ENCODE assay signal across 1 cellular context in the genomic region with DNA sequence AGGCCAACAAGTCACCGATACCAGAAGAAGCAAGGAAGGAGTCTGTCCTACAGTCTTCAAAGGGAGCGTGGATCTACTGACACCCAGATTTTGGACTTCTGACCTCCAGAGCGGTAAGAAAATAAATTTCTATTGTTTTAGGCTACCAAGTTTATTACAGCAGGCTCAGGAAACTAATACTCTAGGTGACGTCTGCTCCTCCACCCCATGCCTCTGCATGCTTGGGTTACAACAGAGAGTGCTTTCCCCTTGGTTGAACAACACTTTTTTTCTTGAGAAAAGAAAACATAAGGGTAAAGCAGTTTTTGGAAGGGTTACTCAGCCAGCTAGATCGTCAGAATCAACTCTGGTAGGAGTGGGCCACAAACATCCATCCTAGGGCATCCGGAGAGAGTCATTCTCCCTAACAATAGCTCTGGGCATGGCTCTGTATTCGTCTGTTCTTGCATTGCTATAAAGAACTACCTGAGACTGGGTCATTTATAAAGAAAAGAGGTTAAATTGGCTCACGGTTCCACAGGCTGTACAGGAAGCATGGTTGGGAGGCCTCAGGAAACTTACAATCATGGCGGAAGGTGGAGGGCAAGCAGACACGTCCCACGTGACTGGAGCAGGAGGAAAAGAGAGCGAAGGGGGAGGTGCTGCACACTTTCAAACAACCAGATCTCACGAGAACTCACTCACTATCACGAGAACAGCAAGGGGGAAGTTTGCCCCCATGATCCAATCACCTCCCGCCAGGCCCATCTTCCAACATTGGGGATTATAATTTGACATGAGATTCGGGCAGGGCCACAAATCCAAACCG.
TF ChIP-seq lines count a peak whose summit lies in the region.

No MANE protein-coding gene starts in this region.

TF ChIP-seq in HepG2, 621 proteins besides CTCF, POLR2A, EP300 and RAD21:
- TF ChIP-seq ZNF644 (CRISPR knock-in tag; IDR thresholded peaks at IDR 0.05; ENCODE audit: low read depth) = peak; percentile 78; the same call in 1 of the 2 replicates
- TF ChIP-seq SNAPC2 (CRISPR knock-in tag; IDR thresholded peaks at IDR 0.05) = no peak
- peak; percentile 90 for TF ChIP-seq CHD2 (IDR thresholded peaks at IDR 0.05; ENCODE audit: low read depth, low read length)
- no peak for TF ChIP-seq MIXL1 (CRISPR knock-in tag; IDR thresholded peaks at IDR 0.05)
- TF ChIP-seq, protein P1, sequence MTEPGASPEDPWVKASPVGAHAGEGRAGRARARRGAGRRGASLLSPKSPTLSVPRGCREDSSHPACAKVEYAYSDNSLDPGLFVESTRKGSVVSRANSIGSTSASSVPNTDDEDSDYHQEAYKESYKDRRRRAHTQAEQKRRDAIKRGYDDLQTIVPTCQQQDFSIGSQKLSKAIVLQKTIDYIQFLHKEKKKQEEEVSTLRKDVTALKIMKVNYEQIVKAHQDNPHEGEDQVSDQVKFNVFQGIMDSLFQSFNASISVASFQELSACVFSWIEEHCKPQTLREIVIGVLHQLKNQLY (CRISPR knock-in tag; IDR thresholded peaks at IDR 0.05) = 0 out of 2 replicates have a peak, but pooled peaks have one; percentile 10
- TF ChIP-seq FOXC1 (CRISPR knock-in tag; IDR thresholded peaks at IDR 0.05; ENCODE audit: borderline replicate concordance) = no peak
- TF ChIP-seq, protein P2, sequence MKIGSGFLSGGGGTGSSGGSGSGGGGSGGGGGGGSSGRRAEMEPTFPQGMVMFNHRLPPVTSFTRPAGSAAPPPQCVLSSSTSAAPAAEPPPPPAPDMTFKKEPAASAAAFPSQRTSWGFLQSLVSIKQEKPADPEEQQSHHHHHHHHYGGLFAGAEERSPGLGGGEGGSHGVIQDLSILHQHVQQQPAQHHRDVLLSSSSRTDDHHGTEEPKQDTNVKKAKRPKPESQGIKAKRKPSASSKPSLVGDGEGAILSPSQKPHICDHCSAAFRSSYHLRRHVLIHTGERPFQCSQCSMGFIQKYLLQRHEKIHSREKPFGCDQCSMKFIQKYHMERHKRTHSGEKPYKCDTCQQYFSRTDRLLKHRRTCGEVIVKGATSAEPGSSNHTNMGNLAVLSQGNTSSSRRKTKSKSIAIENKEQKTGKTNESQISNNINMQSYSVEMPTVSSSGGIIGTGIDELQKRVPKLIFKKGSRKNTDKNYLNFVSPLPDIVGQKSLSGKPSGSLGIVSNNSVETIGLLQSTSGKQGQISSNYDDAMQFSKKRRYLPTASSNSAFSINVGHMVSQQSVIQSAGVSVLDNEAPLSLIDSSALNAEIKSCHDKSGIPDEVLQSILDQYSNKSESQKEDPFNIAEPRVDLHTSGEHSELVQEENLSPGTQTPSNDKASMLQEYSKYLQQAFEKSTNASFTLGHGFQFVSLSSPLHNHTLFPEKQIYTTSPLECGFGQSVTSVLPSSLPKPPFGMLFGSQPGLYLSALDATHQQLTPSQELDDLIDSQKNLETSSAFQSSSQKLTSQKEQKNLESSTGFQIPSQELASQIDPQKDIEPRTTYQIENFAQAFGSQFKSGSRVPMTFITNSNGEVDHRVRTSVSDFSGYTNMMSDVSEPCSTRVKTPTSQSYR (CRISPR knock-in tag; IDR thresholded peaks at IDR 0.05; ENCODE audit: borderline replicate concordance) = peak; percentile 65; the same call in 1 of the 2 replicates
- no peak for TF ChIP-seq JUND (CRISPR knock-in tag; IDR thresholded peaks at IDR 0.05)
- TF ChIP-seq, protein P3, sequence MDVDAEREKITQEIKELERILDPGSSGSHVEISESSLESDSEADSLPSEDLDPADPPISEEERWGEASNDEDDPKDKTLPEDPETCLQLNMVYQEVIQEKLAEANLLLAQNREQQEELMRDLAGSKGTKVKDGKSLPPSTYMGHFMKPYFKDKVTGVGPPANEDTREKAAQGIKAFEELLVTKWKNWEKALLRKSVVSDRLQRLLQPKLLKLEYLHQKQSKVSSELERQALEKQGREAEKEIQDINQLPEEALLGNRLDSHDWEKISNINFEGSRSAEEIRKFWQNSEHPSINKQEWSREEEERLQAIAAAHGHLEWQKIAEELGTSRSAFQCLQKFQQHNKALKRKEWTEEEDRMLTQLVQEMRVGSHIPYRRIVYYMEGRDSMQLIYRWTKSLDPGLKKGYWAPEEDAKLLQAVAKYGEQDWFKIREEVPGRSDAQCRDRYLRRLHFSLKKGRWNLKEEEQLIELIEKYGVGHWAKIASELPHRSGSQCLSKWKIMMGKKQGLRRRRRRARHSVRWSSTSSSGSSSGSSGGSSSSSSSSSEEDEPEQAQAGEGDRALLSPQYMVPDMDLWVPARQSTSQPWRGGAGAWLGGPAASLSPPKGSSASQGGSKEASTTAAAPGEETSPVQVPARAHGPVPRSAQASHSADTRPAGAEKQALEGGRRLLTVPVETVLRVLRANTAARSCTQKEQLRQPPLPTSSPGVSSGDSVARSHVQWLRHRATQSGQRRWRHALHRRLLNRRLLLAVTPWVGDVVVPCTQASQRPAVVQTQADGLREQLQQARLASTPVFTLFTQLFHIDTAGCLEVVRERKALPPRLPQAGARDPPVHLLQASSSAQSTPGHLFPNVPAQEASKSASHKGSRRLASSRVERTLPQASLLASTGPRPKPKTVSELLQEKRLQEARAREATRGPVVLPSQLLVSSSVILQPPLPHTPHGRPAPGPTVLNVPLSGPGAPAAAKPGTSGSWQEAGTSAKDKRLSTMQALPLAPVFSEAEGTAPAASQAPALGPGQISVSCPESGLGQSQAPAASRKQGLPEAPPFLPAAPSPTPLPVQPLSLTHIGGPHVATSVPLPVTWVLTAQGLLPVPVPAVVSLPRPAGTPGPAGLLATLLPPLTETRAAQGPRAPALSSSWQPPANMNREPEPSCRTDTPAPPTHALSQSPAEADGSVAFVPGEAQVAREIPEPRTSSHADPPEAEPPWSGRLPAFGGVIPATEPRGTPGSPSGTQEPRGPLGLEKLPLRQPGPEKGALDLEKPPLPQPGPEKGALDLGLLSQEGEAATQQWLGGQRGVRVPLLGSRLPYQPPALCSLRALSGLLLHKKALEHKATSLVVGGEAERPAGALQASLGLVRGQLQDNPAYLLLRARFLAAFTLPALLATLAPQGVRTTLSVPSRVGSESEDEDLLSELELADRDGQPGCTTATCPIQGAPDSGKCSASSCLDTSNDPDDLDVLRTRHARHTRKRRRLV (CRISPR knock-in tag; IDR thresholded peaks at IDR 0.05) = no peak
- no peak for TF ChIP-seq ZMYM3 (CRISPR knock-in tag; IDR thresholded peaks at IDR 0.05)
- TF ChIP-seq, protein P4, sequence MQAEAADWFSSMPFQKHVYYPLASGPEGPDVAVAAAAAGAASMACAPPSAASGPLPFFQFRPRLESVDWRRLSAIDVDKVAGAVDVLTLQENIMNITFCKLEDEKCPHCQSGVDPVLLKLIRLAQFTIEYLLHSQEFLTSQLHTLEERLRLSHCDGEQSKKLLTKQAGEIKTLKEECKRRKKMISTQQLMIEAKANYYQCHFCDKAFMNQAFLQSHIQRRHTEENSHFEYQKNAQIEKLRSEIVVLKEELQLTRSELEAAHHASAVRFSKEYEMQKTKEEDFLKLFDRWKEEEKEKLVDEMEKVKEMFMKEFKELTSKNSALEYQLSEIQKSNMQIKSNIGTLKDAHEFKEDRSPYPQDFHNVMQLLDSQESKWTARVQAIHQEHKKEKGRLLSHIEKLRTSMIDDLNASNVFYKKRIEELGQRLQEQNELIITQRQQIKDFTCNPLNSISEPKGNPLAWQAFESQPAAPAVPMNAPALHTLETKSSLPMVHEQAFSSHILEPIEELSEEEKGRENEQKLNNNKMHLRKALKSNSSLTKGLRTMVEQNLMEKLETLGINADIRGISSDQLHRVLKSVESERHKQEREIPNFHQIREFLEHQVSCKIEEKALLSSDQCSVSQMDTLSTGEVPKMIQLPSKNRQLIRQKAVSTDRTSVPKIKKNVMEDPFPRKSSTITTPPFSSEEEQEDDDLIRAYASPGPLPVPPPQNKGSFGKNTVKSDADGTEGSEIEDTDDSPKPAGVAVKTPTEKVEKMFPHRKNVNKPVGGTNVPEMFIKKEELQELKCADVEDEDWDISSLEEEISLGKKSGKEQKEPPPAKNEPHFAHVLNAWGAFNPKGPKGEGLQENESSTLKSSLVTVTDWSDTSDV (CRISPR knock-in tag; IDR thresholded peaks at IDR 0.05) = no peak
- no peak for TF ChIP-seq ZNF430 (CRISPR knock-in tag; IDR thresholded peaks at IDR 0.05)
- TF ChIP-seq POGZ (CRISPR knock-in tag; IDR thresholded peaks at IDR 0.05) = peak; percentile 25; the same call in 1 of the 2 replicates
- TF ChIP-seq, protein P5, sequence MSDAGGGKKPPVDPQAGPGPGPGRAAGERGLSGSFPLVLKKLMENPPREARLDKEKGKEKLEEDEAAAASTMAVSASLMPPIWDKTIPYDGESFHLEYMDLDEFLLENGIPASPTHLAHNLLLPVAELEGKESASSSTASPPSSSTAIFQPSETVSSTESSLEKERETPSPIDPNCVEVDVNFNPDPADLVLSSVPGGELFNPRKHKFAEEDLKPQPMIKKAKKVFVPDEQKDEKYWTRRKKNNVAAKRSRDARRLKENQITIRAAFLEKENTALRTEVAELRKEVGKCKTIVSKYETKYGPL (CRISPR knock-in tag; IDR thresholded peaks at IDR 0.05) = no peak
- peak; percentile 46; the same call in 1 of the 2 replicates for TF ChIP-seq ZMYM4 (CRISPR knock-in tag; IDR thresholded peaks at IDR 0.05)
- peak; percentile 48; the same call in 1 of the 2 replicates for TF ChIP-seq RAD51 (IDR thresholded peaks at IDR 0.05; ENCODE audit: borderline replicate concordance)
- TF ChIP-seq ZNF558 (CRISPR knock-in tag; IDR thresholded peaks at IDR 0.05; ENCODE audit: borderline replicate concordance) = no peak
- TF ChIP-seq, protein P6, sequence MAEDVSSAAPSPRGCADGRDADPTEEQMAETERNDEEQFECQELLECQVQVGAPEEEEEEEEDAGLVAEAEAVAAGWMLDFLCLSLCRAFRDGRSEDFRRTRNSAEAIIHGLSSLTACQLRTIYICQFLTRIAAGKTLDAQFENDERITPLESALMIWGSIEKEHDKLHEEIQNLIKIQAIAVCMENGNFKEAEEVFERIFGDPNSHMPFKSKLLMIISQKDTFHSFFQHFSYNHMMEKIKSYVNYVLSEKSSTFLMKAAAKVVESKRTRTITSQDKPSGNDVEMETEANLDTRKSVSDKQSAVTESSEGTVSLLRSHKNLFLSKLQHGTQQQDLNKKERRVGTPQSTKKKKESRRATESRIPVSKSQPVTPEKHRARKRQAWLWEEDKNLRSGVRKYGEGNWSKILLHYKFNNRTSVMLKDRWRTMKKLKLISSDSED (CRISPR knock-in tag; IDR thresholded peaks at IDR 0.05) = no peak
- TF ChIP-seq ZBTB38 (CRISPR knock-in tag; IDR thresholded peaks at IDR 0.05) = peak; percentile 62; the same call in 1 of the 2 replicates
- no peak for TF ChIP-seq IKZF4 (CRISPR knock-in tag; IDR thresholded peaks at IDR 0.05; ENCODE audit: borderline replicate concordance, low read depth, not compliant biosample characterization)
- TF ChIP-seq ZFP36L1 (CRISPR knock-in tag; IDR thresholded peaks at IDR 0.05) = no peak
- TF ChIP-seq ZNF788 (CRISPR knock-in tag; IDR thresholded peaks at IDR 0.05; ENCODE audit: borderline replicate concordance) = no peak
